21 cellular contexts compared by ENCODE assay signal in the genomic region with DNA sequence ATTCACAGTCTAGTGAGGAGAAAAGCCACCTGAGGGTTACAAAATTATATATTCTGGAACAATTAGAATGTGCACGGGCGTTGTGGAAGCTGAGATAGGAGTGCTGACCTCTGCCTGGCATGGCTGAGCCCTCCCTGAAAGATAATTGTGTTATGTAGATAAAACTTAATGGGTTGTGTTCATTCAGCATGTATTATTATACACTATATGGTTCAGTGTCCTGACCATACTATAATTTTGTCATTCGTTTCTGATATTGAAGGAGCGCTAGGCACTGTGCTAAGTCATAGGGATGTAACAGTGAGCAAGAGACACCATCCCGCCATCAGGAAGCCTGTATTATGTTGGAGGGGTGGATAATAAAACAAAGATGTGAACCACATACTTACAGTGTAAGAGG. TPM values are rescaled to one million over a fixed set of nuclear protein-coding genes. Genes with fewer than 3 reads are reported as not detected.
DNase-seq lines count a peak whose midpoint lies in the region; ATAC-seq and TF ChIP-seq lines count a peak whose summit lies in the region.
"Had no signal": no experiment of that assay in that cellular context is flagged by ENCODE, and none has a peak within 500 bp of the region (broad histone marks: within the 10 kb centered on the region; RNA-seq: fewer than 3 reads in every experiment).

No MANE protein-coding gene starts in this region.

- CTCF ChIA-PET in activated CD8-positive, alpha-beta T cell treated with anti-CD3 and anti-CD28 coated beads, Interleukin-2, amount 10 ng/mL, durations not matched to agents 7 days and 5 days (lab: Charles Lee): interaction anchor here (0.6 kb wide), 1 partner anchor 14 kb away, joined by 3 read pairs; no protein-coding TSS in a partner anchor
- CTCF ChIA-PET in activated CD8-positive, alpha-beta T cell treated with anti-CD3 and anti-CD28 coated beads for 36 hours (lab: Charles Lee): no interaction called here

- no peak for ATAC-seq in activated CD8-positive, alpha-beta T cell treated with anti-CD3 and anti-CD28 coated beads, Interleukin-2, amount 10 ng/mL, durations not matched to agents 7 days and 5 days
- ATAC-seq in activated CD8-positive, alpha-beta T cell treated with anti-CD3 and anti-CD28 coated beads for 36 hours: no peak
- ATAC-seq in CD4-positive, CD25-positive, alpha-beta regulatory T cell (ENCODE audit: low read depth in 2 of 2): no peak
- no peak for ATAC-seq in effector memory CD8-positive, alpha-beta T cell (replicated peaks)
- ATAC-seq in HG02571 (IDR thresholded peaks at IDR 0.05; ENCODE audit: unreplicated experiment): no peak
- ATAC-seq: right cardiac atrium had no signal

- H3K4me1 ChIP-seq in CD4-positive, CD25-positive, alpha-beta regulatory T cell (ENCODE audit: control insufficient read depth, insufficient read depth, low read length, poor library complexity, severe bottlenecking): peaks cover 29% of the 10 kb centered on the region
- peaks cover 15% of the 10 kb centered on the region for H3K4me1 ChIP-seq in osteoblast (ENCODE audit: insufficient read depth, low read length)
- H3K4me1 ChIP-seq: breast epithelium had no signal

- no peak overlapping the region for H3K27ac ChIP-seq in CD4-positive, CD25-positive, alpha-beta regulatory T cell (ENCODE audit: insufficient read depth, low read length, poor library complexity, severe bottlenecking)
- no peak overlapping the region for H3K27ac ChIP-seq in osteoblast (ENCODE audit: low read depth, low read length)
- H3K27ac ChIP-seq: vagina had no signal

- no peak for DNase-seq in activated CD8-positive, alpha-beta T cell treated with anti-CD3 and anti-CD28 coated beads, Interleukin-2, amount 10 ng/mL, durations not matched to agents 7 days and 5 days
- DNase-seq in activated CD8-positive, alpha-beta T cell treated with anti-CD3 and anti-CD28 coated beads for 36 hours: no peak
- DNase-seq in CD4-positive, CD25-positive, alpha-beta regulatory T cell: no peak
- peak; percentile 55 for DNase-seq in NCI-H2227 treated with DMSO at 0.1 percent for 48 hours (lab: John Stamatoyannopoulos, UW)
- no peak for DNase-seq in effector memory CD8-positive, alpha-beta T cell
- no peak for DNase-seq in osteoblast (ENCODE audit: insufficient read length, low spot score, missing footprints)
- DNase-seq in CD14-positive monocyte (ENCODE audit: low spot score): no peak
- DNase-seq: activated CD8-positive, alpha-beta memory T cell treated with anti-CD3 and anti-CD28 coated beads for 24 hours; activated effector memory CD4-positive, alpha-beta T cell treated with Interleukin-2 at 50 U/mL for 16 hours; adrenal gland; cortex of kidney; HCEC 1CT; MG63; NCI-H1436; NCI-H526; nucleus accumbens; right cardiac atrium had no signal

- peak overlapping the region; percentile 73 for H3K27ac Mint-ChIP-seq in activated CD8-positive, alpha-beta T cell treated with anti-CD3 and anti-CD28 coated beads, Interleukin-2, amount 10 ng/mL, durations not matched to agents 7 days and 5 days
- no peak overlapping the region for H3K27ac Mint-ChIP-seq in activated CD8-positive, alpha-beta T cell treated with anti-CD3 and anti-CD28 coated beads for 36 hours
- H3K27ac Mint-ChIP-seq in CD4-positive, CD25-positive, alpha-beta regulatory T cell: peak overlapping the region; percentile 32 to 74 (median 62)
- H3K27ac Mint-ChIP-seq in effector memory CD8-positive, alpha-beta T cell: peak overlapping the region; percentile 77 to 89
- H3K27ac Mint-ChIP-seq in CD14-positive monocyte: peak overlapping the region in 1 of 7 donors; percentile 54

- no peaks in the 10 kb centered on the region for H3K27me3 Mint-ChIP-seq in activated CD8-positive, alpha-beta T cell treated with anti-CD3 and anti-CD28 coated beads, Interleukin-2, amount 10 ng/mL, durations not matched to agents 7 days and 5 days (ENCODE audit: low read depth)
- no peaks in the 10 kb centered on the region for H3K27me3 Mint-ChIP-seq in activated CD8-positive, alpha-beta T cell treated with anti-CD3 and anti-CD28 coated beads for 36 hours
- H3K27me3 Mint-ChIP-seq in CD4-positive, CD25-positive, alpha-beta regulatory T cell: no peaks in the 10 kb centered on the region
- H3K27me3 Mint-ChIP-seq in effector memory CD8-positive, alpha-beta T cell: no peaks in the 10 kb centered on the region
- H3K27me3 Mint-ChIP-seq in CD14-positive monocyte (ENCODE audit: low read depth in 3 of 3): peaks cover 0 to 1% (median 0%) of the 10 kb centered on the region in 3 donors

- H3K79me2 ChIP-seq in osteoblast (ENCODE audit: insufficient read depth, low read length): peaks cover 77% of the 10 kb centered on the region

- POLR2A ChIA-PET in activated CD8-positive, alpha-beta T cell treated with anti-CD3 and anti-CD28 coated beads, Interleukin-2, amount 10 ng/mL, durations not matched to agents 7 days and 5 days (lab: Charles Lee): no interaction called here
- POLR2A ChIA-PET in activated CD8-positive, alpha-beta T cell treated with anti-CD3 and anti-CD28 coated beads for 36 hours (lab: Charles Lee): interaction anchor here (1.0 to 1.2 kb wide), 2 partner anchors 14 to 30 kb away, joined by 3 read pairs; no protein-coding TSS in a partner anchor

- H3K9me3 ChIP-seq in CD4-positive, CD25-positive, alpha-beta regulatory T cell (ENCODE audit: control insufficient read depth in 2 of 2, low read length in 2 of 2): no peaks in the 10 kb centered on the region
- no peaks in the 10 kb centered on the region for H3K9me3 ChIP-seq in osteoblast (ENCODE audit: low read depth, low read length)
- H3K9me3 ChIP-seq: adrenal gland; BLaER1 treated with 17β-estradiol and CSF1 and Interleukin-3, amounts not matched to agents 10 nM and 100 nM; breast epithelium; MG63; vagina had no signal

- no peak overlapping the region for H2AFZ ChIP-seq in osteoblast (ENCODE audit: low read length)

- intact Hi-C loops in activated CD8-positive, alpha-beta T cell treated with anti-CD3 and anti-CD28 coated beads for 36 hours (cut with micrococcal nuclease): no loop called here
- intact Hi-C loops in CD14-positive monocyte (cut with micrococcal nuclease): loop anchor here (10.0 kb wide), 2 partner anchors 100 to 540 kb away; a partner anchor contains a TSS

- H3K27me3 ChIP-seq in CD4-positive, CD25-positive, alpha-beta regulatory T cell (ENCODE audit: control insufficient read depth, insufficient read depth, low read length): no peaks in the 10 kb centered on the region
- H3K27me3 ChIP-seq in osteoblast (ENCODE audit: insufficient read depth, low read length): no peaks in the 10 kb centered on the region
- H3K27me3 ChIP-seq: adrenal gland; BLaER1 treated with 17β-estradiol and CSF1 and Interleukin-3, amounts not matched to agents 10 nM and 100 nM; breast epithelium; MG63; vagina had no signal

- H3K4me3 ChIP-seq in CD4-positive, CD25-positive, alpha-beta regulatory T cell (ENCODE audit: low read depth, low read length): no peak overlapping the region
- no peak overlapping the region for H3K4me3 ChIP-seq in osteoblast (ENCODE audit: insufficient read depth, low read length)
- H3K4me3 ChIP-seq: adrenal gland; BLaER1 treated with 17β-estradiol and CSF1 and Interleukin-3, amounts not matched to agents 10 nM and 100 nM; breast epithelium; MG63; vagina had no signal

- H3K4me1 Mint-ChIP-seq in activated CD8-positive, alpha-beta T cell treated with anti-CD3 and anti-CD28 coated beads, Interleukin-2, amount 10 ng/mL, durations not matched to agents 7 days and 5 days (ENCODE audit: low read depth): peaks cover 48% of the 10 kb centered on the region
- peaks cover 40% of the 10 kb centered on the region for H3K4me1 Mint-ChIP-seq in activated CD8-positive, alpha-beta T cell treated with anti-CD3 and anti-CD28 coated beads for 36 hours (ENCODE audit: low read depth)
- H3K4me1 Mint-ChIP-seq in CD4-positive, CD25-positive, alpha-beta regulatory T cell: peaks cover 40 to 62% (median 48%) of the 10 kb centered on the region in 4 donors
- H3K4me1 Mint-ChIP-seq in effector memory CD8-positive, alpha-beta T cell (ENCODE audit: low read depth in 2 of 2): peaks cover 37 to 48% of the 10 kb centered on the region in 2 donors
- peaks cover 34% of the 10 kb centered on the region for H3K4me1 Mint-ChIP-seq in CD14-positive monocyte

- peaks cover 35% of the 10 kb centered on the region for H3K36me3 Mint-ChIP-seq in activated CD8-positive, alpha-beta T cell treated with anti-CD3 and anti-CD28 coated beads, Interleukin-2, amount 10 ng/mL, durations not matched to agents 7 days and 5 days (ENCODE audit: low read depth)
- H3K36me3 Mint-ChIP-seq in activated CD8-positive, alpha-beta T cell treated with anti-CD3 and anti-CD28 coated beads for 36 hours (ENCODE audit: low read depth): peaks cover 30% of the 10 kb centered on the region
- peaks cover 18% of the 10 kb centered on the region for H3K36me3 Mint-ChIP-seq in CD4-positive, CD25-positive, alpha-beta regulatory T cell
- peaks cover 6% of the 10 kb centered on the region for H3K36me3 Mint-ChIP-seq in effector memory CD8-positive, alpha-beta T cell (ENCODE audit: insufficient read depth)
- H3K36me3 Mint-ChIP-seq in CD14-positive monocyte: peaks cover 18 to 23% of the 10 kb centered on the region in 2 donors

- H3K4me2 ChIP-seq in osteoblast (ENCODE audit: insufficient read depth, low read length): no peak overlapping the region

- no peak for TF ChIP-seq CTCF in activated CD8-positive, alpha-beta T cell treated with anti-CD3 and anti-CD28 coated beads for 36 hours (IDR thresholded peaks at IDR 0.05)
- TF ChIP-seq CTCF in osteoblast (IDR thresholded peaks at IDR 0.05; ENCODE audit: extremely low read depth, low read depth, low read length) (no peak), CD14-positive monocyte (IDR thresholded peaks at IDR 0.05) (no peak)

- H4K20me1 ChIP-seq in osteoblast (ENCODE audit: insufficient read depth, low read length): no peaks in the 10 kb centered on the region

- H3K9me3 Mint-ChIP-seq in activated CD8-positive, alpha-beta T cell treated with anti-CD3 and anti-CD28 coated beads, Interleukin-2, amount 10 ng/mL, durations not matched to agents 7 days and 5 days (ENCODE audit: insufficient read depth): no peaks in the 10 kb centered on the region
- no peaks in the 10 kb centered on the region for H3K9me3 Mint-ChIP-seq in activated CD8-positive, alpha-beta T cell treated with anti-CD3 and anti-CD28 coated beads for 36 hours
- peaks cover 0 to 3% (median 0%) of the 10 kb centered on the region in 7 donors for H3K9me3 Mint-ChIP-seq in CD4-positive, CD25-positive, alpha-beta regulatory T cell
- no peaks in the 10 kb centered on the region for H3K9me3 Mint-ChIP-seq in effector memory CD8-positive, alpha-beta T cell
- peaks cover 0 to 2% (median 0%) of the 10 kb centered on the region in 7 donors for H3K9me3 Mint-ChIP-seq in CD14-positive monocyte

- H3K36me3 ChIP-seq in CD4-positive, CD25-positive, alpha-beta regulatory T cell (ENCODE audit: control insufficient read depth, insufficient read depth, low read length): no peaks in the 10 kb centered on the region
- no peaks in the 10 kb centered on the region for H3K36me3 ChIP-seq in osteoblast (ENCODE audit: insufficient read depth, low read length)
- H3K36me3 ChIP-seq: breast epithelium had no signal

- H3K4me3 Mint-ChIP-seq in activated CD8-positive, alpha-beta T cell treated with anti-CD3 and anti-CD28 coated beads, Interleukin-2, amount 10 ng/mL, durations not matched to agents 7 days and 5 days: no peak overlapping the region
- no peak overlapping the region for H3K4me3 Mint-ChIP-seq in activated CD8-positive, alpha-beta T cell treated with anti-CD3 and anti-CD28 coated beads for 36 hours
- peak overlapping the region in 2 of 4 donors; percentile 3 to 81 for H3K4me3 Mint-ChIP-seq in CD4-positive, CD25-positive, alpha-beta regulatory T cell
- H3K4me3 Mint-ChIP-seq in effector memory CD8-positive, alpha-beta T cell: peak overlapping the region; percentile 62 to 74
- H3K4me3 Mint-ChIP-seq in CD14-positive monocyte: no peak overlapping the region

RNA-seq across cellular contexts. Expression of a gene that starts 3.8 kb away (rescaled TPM):
- total RNA-seq in activated CD8-positive, alpha-beta T cell treated with anti-CD3 and anti-CD28 coated beads, Interleukin-2, amount 10 ng/mL, durations not matched to agents 7 days and 5 days: 10 to 100 TPM; 55.8 to 63.9 TPM
- total RNA-seq in activated CD8-positive, alpha-beta T cell treated with anti-CD3 and anti-CD28 coated beads for 36 hours: 10 to 100 TPM; 78.0 to 81.0 TPM
- total RNA-seq in CD4-positive, CD25-positive, alpha-beta regulatory T cell: 19.0 TPM
- polyA plus RNA-seq in CD4-positive, CD25-positive, alpha-beta regulatory T cell: 10 to 100 TPM; 35.2 to 52.6 (median 44.3) TPM
- total RNA-seq in osteoblast: 96.6 and 105 TPM in 2 replicates
- polyA plus RNA-seq in CD14-positive monocyte: 10 to 100 TPM; 22.3 to 24.1 TPM

Comparison
In these comparisons a context has a peak if more than half of its experiments do, and no peak if none do; other contexts are left out.
1. H3K4me3 Mint-ChIP-seq: peak in effector memory CD8-positive, alpha-beta T cell (2 of 2); none in activated CD8-positive, alpha-beta T cell treated with anti-CD3 and anti-CD28 coated beads, Interleukin-2, amount 10 ng/mL, durations not matched to agents 7 days and 5 days (single experiment), activated CD8-positive, alpha-beta T cell treated with anti-CD3 and anti-CD28 coated beads for 36 hours (single experiment) and CD14-positive monocyte (0 of 2).